8 cellular contexts compared by ENCODE assay signal in the genomic region with DNA sequence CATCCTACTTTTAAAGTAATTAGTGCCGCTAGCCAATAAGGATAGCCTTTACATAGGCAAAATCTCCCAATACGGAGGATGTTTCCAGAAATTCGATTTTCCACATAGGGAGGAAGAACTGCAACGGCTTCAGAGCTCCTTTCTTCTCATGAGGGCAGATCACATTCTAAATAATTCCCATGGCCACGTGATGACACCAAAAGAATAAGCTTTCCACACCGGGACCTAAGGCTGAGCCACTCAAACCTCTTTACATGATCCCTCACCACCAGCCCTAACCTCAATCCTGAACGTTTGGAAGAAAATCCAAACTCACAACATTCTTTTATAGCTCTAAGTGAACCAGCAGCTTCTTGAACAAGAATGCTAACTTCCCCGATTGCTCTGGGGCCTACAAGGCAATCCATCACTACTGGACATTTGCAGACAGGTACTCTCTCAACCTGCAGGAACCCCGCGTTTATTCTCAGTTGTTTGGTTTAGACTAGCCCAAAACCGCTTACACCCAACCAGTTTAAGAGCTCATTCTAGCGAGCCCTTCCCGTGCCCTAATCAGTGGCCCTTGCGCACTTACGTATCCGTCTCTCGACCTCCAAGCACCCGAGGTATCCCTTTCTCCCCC. TPM values are rescaled to one million over a fixed set of nuclear protein-coding genes. Genes with fewer than 3 reads are reported as not detected.
DNase-seq lines count a peak whose midpoint lies in the region; ATAC-seq and TF ChIP-seq lines count a peak whose summit lies in the region.

No MANE protein-coding gene starts in this region.

- H3K9me3 Mint-ChIP-seq in progenitor cell of endocrine pancreas (ENCODE audit: low read depth): no peaks in the 10 kb centered on the region

- H3K36me3 Mint-ChIP-seq in progenitor cell of endocrine pancreas (ENCODE audit: insufficient read depth): peaks cover 3% of the 10 kb centered on the region

- intact Hi-C loops in HCT116 (cut with micrococcal nuclease): no loop called here

- H3K4me1 ChIP-seq in BLaER1 (peaks cover 20% of the 10 kb centered on the region), HCT116 (ENCODE audit: control insufficient read depth in 1 of 2, insufficient read depth in 2 of 2, low read length in 2 of 2) (peaks cover 4 to 21% of the 10 kb centered on the region in 2 experiments; a peak in 3 of 4 replicates)

- peak overlapping the region; percentile 97 for H3K4me3 Mint-ChIP-seq in progenitor cell of endocrine pancreas (ENCODE audit: low read depth)

- no peaks in the 10 kb centered on the region for H3K27me3 Mint-ChIP-seq in progenitor cell of endocrine pancreas

- peak overlapping the region; percentile 83 for H3K9ac ChIP-seq in BLaER1
- H3K9ac ChIP-seq in HCT116 (ENCODE audit: low read length): peak overlapping the region; percentile 72

- H3K4me3 ChIP-seq in BLaER1: peak overlapping the region; percentile 85
- peak overlapping the region; percentile 64 to 77 for H3K4me3 ChIP-seq in HCT116 (replicated peaks in 1 of 2; ENCODE audit: low read depth in 1 of 2, low read length in 2 of 2)

- CTCF ChIA-PET in HCT116 (lab: Charles Lee): interaction anchor here (1.1 to 1.7 kb wide), 2 partner anchors 10 to 313 kb away, joined by 4 to 5 read pairs; no protein-coding TSS in a partner anchor

- H3K27me3 ChIP-seq in BLaER1 (no peaks in the 10 kb centered on the region), HCT116 (ENCODE audit: insufficient read depth, low read length) (no peaks in the 10 kb centered on the region)

- H4K20me1 ChIP-seq in BLaER1 (no peaks in the 10 kb centered on the region), HCT116 (ENCODE audit: insufficient read depth) (no peaks in the 10 kb centered on the region)

- peaks cover 43% of the 10 kb centered on the region for H3K79me2 ChIP-seq in HCT116 (ENCODE audit: insufficient read depth, low read length)

- RAD21 ChIA-PET in HCT116 (lab: Charles Lee; ENCODE audit: low non-redundant PET in 1 of 2, low total read pairs in 2 of 2, uncharacterized antibody in 2 of 2, unreplicated experiment in 2 of 2): no interaction called here

- DNase-seq in HCT116 (ENCODE audit: low read depth, low spot score) (no peak), SW480 (ENCODE audit: low spot score) (peak; percentile 41), fibroblast of peridontal ligament (ENCODE audit: extremely low read depth) (peak; percentile 75), progenitor cell of endocrine pancreas (ENCODE audit: low spot score, unreplicated experiment) (no peak), kidney glomerular epithelial cell (lab: John Stamatoyannopoulos, UW) (no peak)

- H3K36me3 ChIP-seq in BLaER1 (no peaks in the 10 kb centered on the region), HCT116 (ENCODE audit: control insufficient read depth in 1 of 2, insufficient read depth in 2 of 2, low read length in 2 of 2) (peaks cover 0 to 2% of the 10 kb centered on the region in 2 experiments; a peak in 1 of 4 replicates)

- H3K27ac ChIP-seq in BLaER1 (peak overlapping the region; percentile 79), HCT116 (ENCODE audit: low read depth, low read length) (peak overlapping the region; percentile 63)

- H3K4me1 Mint-ChIP-seq in progenitor cell of endocrine pancreas (ENCODE audit: low read depth): peaks cover 37% of the 10 kb centered on the region

- ATAC-seq in HCT116 (no peak), HG03280 (IDR thresholded peaks at IDR 0.05; ENCODE audit: unreplicated experiment) (no peak), GM19351 (IDR thresholded peaks at IDR 0.05; ENCODE audit: unreplicated experiment) (no peak)

- TF ChIP-seq CTCF in HCT116 (IDR thresholded peaks at IDR 0.05 in 2 of 3, conservative IDR thresholded peaks at IDR 0.05 in 1 of 3; ENCODE audit: borderline replicate concordance in 1 of 3, insufficient read depth in 1 of 3, low read depth in 2 of 3, low read length in 2 of 3): no peak
- no peak for TF ChIP-seq CTCF in progenitor cell of endocrine pancreas (IDR thresholded peaks at IDR 0.05; ENCODE audit: unreplicated experiment)

- H3K9me2 ChIP-seq in HCT116 (ENCODE audit: insufficient read depth): no peaks in the 10 kb centered on the region

- POLR2A ChIA-PET in HCT116 (lab: Charles Lee): interaction anchor here (1.9 to 3.2 kb wide), 3 partner anchors 28 to 42 kb away, joined by 4 to 27 read pairs (median 7); no protein-coding TSS in a partner anchor

- no peak for TF ChIP-seq POLR2A in HCT116 (IDR thresholded peaks at IDR 0.05; ENCODE audit: borderline replicate concordance, extremely low read depth, insufficient read depth, insufficient read length)

- H2AFZ ChIP-seq in HCT116 (ENCODE audit: low read depth, low read length, poor library complexity, severe bottlenecking): no peak overlapping the region

- H3K9me3 ChIP-seq in BLaER1 (no peaks in the 10 kb centered on the region), HCT116 (ENCODE audit: control insufficient read depth in 1 of 2, insufficient read depth in 1 of 2, low read depth in 1 of 2, low read length in 2 of 2) (no peaks in the 10 kb centered on the region)

- H3K27ac Mint-ChIP-seq in progenitor cell of endocrine pancreas: peak overlapping the region; percentile 98

- H3K4me2 ChIP-seq in BLaER1: peak overlapping the region; percentile 95
- peak overlapping the region; percentile 88 for H3K4me2 ChIP-seq in HCT116 (ENCODE audit: low read length)

- TSS peak; percentile 69 for BruUV-seq in HCT116 (replicated peaks; lab: Mats Ljungman, UMichigan)

- TF ChIP-seq RAD21 in HCT116 (IDR thresholded peaks at IDR 0.05; ENCODE audit: low read depth): no peak

TF ChIP-seq in HCT116, 20 proteins besides CTCF, POLR2A, EP300 and RAD21:
- no peak for TF ChIP-seq CBX3 (IDR thresholded peaks at IDR 0.05; ENCODE audit: low read depth)
- TF ChIP-seq ELF1 (IDR thresholded peaks at IDR 0.05; ENCODE audit: borderline replicate concordance, low read depth): no peak
- TF ChIP-seq, protein P1, sequence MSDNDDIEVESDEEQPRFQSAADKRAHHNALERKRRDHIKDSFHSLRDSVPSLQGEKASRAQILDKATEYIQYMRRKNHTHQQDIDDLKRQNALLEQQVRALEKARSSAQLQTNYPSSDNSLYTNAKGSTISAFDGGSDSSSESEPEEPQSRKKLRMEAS (IDR thresholded peaks at IDR 0.05): 0 out of 2 replicates have a peak, but pooled peaks have one; percentile 28

RNA-seq across cellular contexts. Expression of a gene that starts 0.9 kb away (rescaled TPM):
- total RNA-seq in HCT116 (2021; ENCODE audit: unreplicated experiment) (30.8 TPM), progenitor cell of endocrine pancreas (82.2 and 91.5 TPM in 2 replicates)
- 19.0 and 24.0 TPM in 2 replicates for polyA plus RNA-seq in HCT116 (2012)

RNA-seq across cellular contexts. Expression of a gene that starts 58.2 kb away (rescaled TPM):
- total RNA-seq in HCT116 (2021; ENCODE audit: unreplicated experiment) (41.4 TPM), progenitor cell of endocrine pancreas (90.3 and 93.3 TPM in 2 replicates)
- 18.2 and 20.7 TPM in 2 replicates for polyA plus RNA-seq in HCT116 (2012)

Comparison
In these comparisons a context has a peak if more than half of its experiments do, and no peak if none do; other contexts are left out.
1. DNase-seq: peak in SW480 (single experiment) and fibroblast of peridontal ligament (single experiment); none in HCT116 (single experiment), progenitor cell of endocrine pancreas (single experiment) and kidney glomerular epithelial cell (single experiment).